9 cellular contexts compared by ENCODE assay signal in the genomic region with DNA sequence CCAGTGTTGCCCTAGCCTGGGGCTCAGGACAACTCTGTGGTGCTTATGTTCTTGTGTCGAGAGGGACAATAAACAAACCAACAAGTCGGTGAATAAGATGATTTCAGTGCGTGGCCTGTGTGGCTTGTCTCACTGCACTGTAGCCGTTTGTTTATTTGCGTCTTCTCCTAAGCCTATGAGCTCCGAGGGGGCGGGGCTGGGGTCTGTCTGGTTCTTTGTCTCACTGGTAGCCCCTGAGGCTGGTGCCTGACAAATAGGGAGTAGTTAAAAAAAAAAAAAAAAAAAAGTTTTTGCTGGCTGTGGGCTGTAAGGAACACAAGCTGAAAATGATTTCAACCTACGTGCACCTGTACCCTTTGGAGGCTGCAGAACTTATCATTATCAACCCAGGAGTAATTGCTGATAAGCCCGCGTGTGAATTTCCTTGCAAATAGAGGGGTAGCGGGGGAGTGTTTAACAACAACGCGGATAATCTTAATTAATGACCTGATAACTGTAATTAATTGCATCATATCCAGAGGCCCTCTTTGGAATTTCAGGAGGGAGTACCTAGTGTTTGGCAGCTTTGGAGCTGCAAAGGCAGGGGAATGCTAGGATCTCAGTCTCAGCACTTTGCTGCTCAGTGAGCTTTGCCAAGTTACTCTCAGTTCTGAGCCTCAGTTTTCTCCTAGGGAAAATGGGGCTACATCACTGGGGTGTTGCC. TPM values are rescaled to one million over a fixed set of nuclear protein-coding genes. Genes with fewer than 3 reads are reported as not detected.
DNase-seq lines count a peak whose midpoint lies in the region; ATAC-seq, FAIRE-seq and TF ChIP-seq lines count a peak whose summit lies in the region.
"Had no signal": no experiment of that assay in that cellular context is flagged by ENCODE, and none has a peak within 500 bp of the region (broad histone marks: within the 10 kb centered on the region; RNA-seq: fewer than 3 reads in every experiment).

No MANE protein-coding gene starts in this region.

- no peak for TF ChIP-seq POLR2A in HCT116 (IDR thresholded peaks at IDR 0.05; ENCODE audit: borderline replicate concordance, extremely low read depth, insufficient read depth, insufficient read length)

- no TSS peak for BruUV-seq in HCT116 (replicated peaks; lab: Mats Ljungman, UMichigan)

- POLR2A ChIA-PET in HCT116 (lab: Charles Lee): interaction anchor here (1.1 kb wide), 1 partner anchor 18 kb away, joined by 3 read pairs; no protein-coding TSS in a partner anchor

- FAIRE-seq in RCC 7860 (lab: Jason Lieb, UNC): no peak

- ATAC-seq in HCT116 (no peak), GM18870 (IDR thresholded peaks at IDR 0.05; ENCODE audit: unreplicated experiment) (no peak), GM21381 (IDR thresholded peaks at IDR 0.05; ENCODE audit: unreplicated experiment) (no peak)

- DNase-seq in HCT116 (ENCODE audit: low read depth, low spot score): no peak
- DNase-seq in SK-N-DZ (ENCODE audit: low spot score): peak; percentile 80
- no peak for DNase-seq in RCC 7860 (ENCODE audit: low spot score)
- no peak for DNase-seq in AG20443 (ENCODE audit: low spot score)
- DNase-seq: activated CD4-positive, CD25-positive, alpha-beta regulatory T cell had no signal

- no peak overlapping the region for H2AFZ ChIP-seq in HCT116 (ENCODE audit: low read depth, low read length, poor library complexity, severe bottlenecking)

- H3K4me1 ChIP-seq in HCT116 (ENCODE audit: control insufficient read depth in 1 of 2, insufficient read depth in 2 of 2, low read length in 2 of 2): peaks cover 10 to 47% of the 10 kb centered on the region in 2 experiments; a peak in 3 of 4 replicates
- H3K4me1 ChIP-seq in iPS-15b (ENCODE audit: control insufficient read depth, insufficient read depth, low read length): peaks cover 9% of the 10 kb centered on the region
- H3K4me1 ChIP-seq in skeletal muscle tissue (ENCODE audit: control insufficient read depth in 3 of 3, insufficient read depth in 3 of 3, low read length in 3 of 3): peaks cover 14 to 21% (median 19%) of the 10 kb centered on the region in 3 donors

- CTCF ChIA-PET in HCT116 (lab: Charles Lee): interaction anchor here (0.9 to 1.1 kb wide), 3 partner anchors 36 to 68 kb away, joined by 3 to 4 read pairs (median 3); no protein-coding TSS in a partner anchor

- H4K20me1 ChIP-seq in HCT116 (ENCODE audit: insufficient read depth): no peaks in the 10 kb centered on the region

- H3K4me3 ChIP-seq in HCT116 (replicated peaks in 1 of 2; ENCODE audit: low read depth in 1 of 2, low read length in 2 of 2): peak overlapping the region in 1 of 2 experiments; percentile 54; a peak in 1 of 4 replicates
- peak overlapping the region; percentile 38 for H3K4me3 ChIP-seq in iPS-15b (ENCODE audit: low read depth, low read length)
- no peak overlapping the region for H3K4me3 ChIP-seq in skeletal muscle tissue (ENCODE audit: low read length in 3 of 3)

- no peak for TF ChIP-seq RAD21 in HCT116 (IDR thresholded peaks at IDR 0.05; ENCODE audit: low read depth)

- intact Hi-C loops in HCT116 (cut with micrococcal nuclease): no loop called here

- H3K27me3 ChIP-seq in HCT116 (ENCODE audit: insufficient read depth, low read length) (no peaks in the 10 kb centered on the region), iPS-15b (ENCODE audit: control insufficient read depth, insufficient read depth, low read length) (no peaks in the 10 kb centered on the region), skeletal muscle tissue (ENCODE audit: control insufficient read depth in 3 of 3, insufficient read depth in 3 of 3, low read length in 3 of 3) (no peaks in the 10 kb centered on the region)

- H3K9me2 ChIP-seq in HCT116 (ENCODE audit: insufficient read depth): no peaks in the 10 kb centered on the region

- H3K79me2 ChIP-seq in HCT116 (ENCODE audit: insufficient read depth, low read length): peaks cover 26% of the 10 kb centered on the region

- H3K27ac ChIP-seq in HCT116 (ENCODE audit: low read depth, low read length): no peak overlapping the region
- peak overlapping the region; percentile 68 for H3K27ac ChIP-seq in skeletal muscle tissue (ENCODE audit: low read depth, low read length)

- no peak for TF ChIP-seq CTCF in HCT116 (IDR thresholded peaks at IDR 0.05 in 2 of 3, conservative IDR thresholded peaks at IDR 0.05 in 1 of 3; ENCODE audit: borderline replicate concordance in 1 of 3, insufficient read depth in 1 of 3, low read depth in 2 of 3, low read length in 2 of 3)

- RAD21 ChIA-PET in HCT116 (lab: Charles Lee; ENCODE audit: low non-redundant PET in 1 of 2, low total read pairs in 2 of 2, uncharacterized antibody in 2 of 2, unreplicated experiment in 2 of 2): interaction anchor here in 1 of 2 experiments (0.6 kb wide), 1 partner anchor 71 kb away, joined by 3 read pairs; no protein-coding TSS in a partner anchor

- H3K9me3 ChIP-seq in HCT116 (ENCODE audit: control insufficient read depth in 1 of 2, insufficient read depth in 1 of 2, low read depth in 1 of 2, low read length in 2 of 2) (no peaks in the 10 kb centered on the region), iPS-15b (ENCODE audit: control insufficient read depth, insufficient read depth, low read length) (no peaks in the 10 kb centered on the region), skeletal muscle tissue (ENCODE audit: control insufficient read depth in 3 of 3, low read length in 3 of 3) (no peaks in the 10 kb centered on the region)

- H3K36me3 ChIP-seq in HCT116 (ENCODE audit: control insufficient read depth in 1 of 2, insufficient read depth in 2 of 2, low read length in 2 of 2) (no peaks in the 10 kb centered on the region), iPS-15b (ENCODE audit: control insufficient read depth, insufficient read depth, low read length) (no peaks in the 10 kb centered on the region), skeletal muscle tissue (ENCODE audit: control insufficient read depth in 3 of 3, insufficient read depth in 3 of 3, low read length in 3 of 3) (no peaks in the 10 kb centered on the region)

- peak overlapping the region; percentile 68 for H3K4me2 ChIP-seq in HCT116 (ENCODE audit: low read length)

- peak overlapping the region; percentile 42 for H3K9ac ChIP-seq in HCT116 (ENCODE audit: low read length)
- peak overlapping the region; percentile 37 for H3K9ac ChIP-seq in iPS-15b (ENCODE audit: low read depth, low read length)
- peak overlapping the region; percentile 10 to 77 (median 65) for H3K9ac ChIP-seq in skeletal muscle tissue (ENCODE audit: low read depth in 1 of 3, low read length in 3 of 3)

TF ChIP-seq in HCT116, 20 proteins besides CTCF, POLR2A, EP300 and RAD21:
- no peak for TF ChIP-seq SP1 (IDR thresholded peaks at IDR 0.05; ENCODE audit: low read depth)
- TF ChIP-seq EGR1 (IDR thresholded peaks at IDR 0.05; ENCODE audit: low read depth): no peak
- TF ChIP-seq SIN3A (IDR thresholded peaks at IDR 0.05; ENCODE audit: low read depth): no peak
- no peak for TF ChIP-seq POLR2AphosphoS5 (IDR thresholded peaks at IDR 0.05; ENCODE audit: low read depth, low read length)
- TF ChIP-seq CEBPB (IDR thresholded peaks at IDR 0.05; ENCODE audit: low read depth): no peak
- TF ChIP-seq, protein P1, sequence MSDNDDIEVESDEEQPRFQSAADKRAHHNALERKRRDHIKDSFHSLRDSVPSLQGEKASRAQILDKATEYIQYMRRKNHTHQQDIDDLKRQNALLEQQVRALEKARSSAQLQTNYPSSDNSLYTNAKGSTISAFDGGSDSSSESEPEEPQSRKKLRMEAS (IDR thresholded peaks at IDR 0.05): no peak
- no peak for TF ChIP-seq TCF7L2 (IDR thresholded peaks at IDR 0.05; ENCODE audit: borderline replicate concordance, extremely low read depth, insufficient read depth, insufficient read length)
TF ChIP-seq in HCT116: peak in this region for 0.

RNA-seq across cellular contexts. Expression of a gene that starts 0.9 kb away (rescaled TPM):
- total RNA-seq in HCT116 (2021; ENCODE audit: unreplicated experiment) (14.7 TPM), skeletal muscle tissue (16.7 TPM)
- 16.1 and 20.4 TPM in 2 replicates for polyA plus RNA-seq in HCT116 (2012)
- 14.8 and 17.7 TPM in 2 replicates for polyA plus RNA-seq in SK-N-DZ (2014; cell fraction: cytosol; rRNA removed)
- polyA plus RNA-seq in SK-N-DZ (2014; cell fraction: nucleus; rRNA removed): 33.8 and 51.0 TPM in 2 replicates
